In genomic region chr18:46104128-46104911, GRCh38 we compare ENCODE assay signal across 1 cellular context.
TF ChIP-seq lines count a peak whose summit lies in the region.

HAUS1 (plus strand) TSS chr18:46104385; CDS start chr18:46104412, 27 bp downstream.

TF ChIP-seq in GM23338, 12 proteins besides CTCF, POLR2A, EP300 and RAD21 (continued from another document):
- no peak for TF ChIP-seq EZH2phosphoT487 (IDR thresholded peaks at IDR 0.05; ENCODE audit: unreplicated experiment)
TF ChIP-seq in GM23338: peak in this region for 2.
